In genomic region chr15:93029613-93030429, GRCh38 we compare ENCODE assay signal across 8 cellular contexts. TPM values are rescaled to one million over a fixed set of nuclear protein-coding genes. Genes with fewer than 3 reads are reported as not detected.
DNase-seq lines count a peak whose midpoint lies in the region; ATAC-seq and TF ChIP-seq lines count a peak whose summit lies in the region.

No MANE protein-coding gene starts in this region.

- peaks cover 30% of the 10 kb centered on the region for H3K4me1 Mint-ChIP-seq in activated CD4-positive, alpha-beta T cell treated with anti-CD3 and anti-CD28 coated beads, Interleukin-2, amount 10 ng/mL, durations not matched to agents 7 days and 5 days

- CTCF ChIA-PET in activated CD4-positive, alpha-beta T cell treated with anti-CD3 and anti-CD28 coated beads, Interleukin-2, amount 10 ng/mL, durations not matched to agents 7 days and 5 days (lab: Charles Lee): interaction anchor here (0.7 to 1.6 kb wide), 10 partner anchors 10 to 1090 kb away, joined by 3 to 11 read pairs (median 3); no protein-coding TSS in a partner anchor

- no peak overlapping the region for H3K4me3 ChIP-seq in breast epithelium
- H3K4me3 ChIP-seq in right lobe of liver: no peak overlapping the region
- no peak overlapping the region for H3K4me3 ChIP-seq in tibial artery

- no peak for DNase-seq in activated CD4-positive, alpha-beta T cell treated with anti-CD3 and anti-CD28 coated beads, Interleukin-2, amount 10 ng/mL, durations not matched to agents 7 days and 5 days
- no peak for DNase-seq in activated CD4-positive, alpha-beta T cell treated with anti-CD3 and anti-CD28 coated beads, Interleukin-2, amount 50 U/mL, for 1 hour
- DNase-seq in breast epithelium (ENCODE audit: low spot score in 2 of 2): peak; percentile 23 to 47
- peak in 2 of 3 donors; percentile 45 to 70 for DNase-seq in right lobe of liver
- peak in 1 of 2 donors; percentile 78 for DNase-seq in tibial artery
- DNase-seq in DMS153 (lab: John Stamatoyannopoulos, UW): no peak
- no peak for DNase-seq in mesenteric fat pad (ENCODE audit: low spot score)
- DNase-seq in NCI-H748 treated with DMSO at 0.1 percent for 48 hours (lab: John Stamatoyannopoulos, UW): no peak

- H3K27ac ChIP-seq in breast epithelium (peak overlapping the region; percentile 89 to 97), right lobe of liver (peak overlapping the region in 2 of 3 donors; percentile 83 to 86), tibial artery (peak overlapping the region; percentile 88 to 93)

- H3K27me3 Mint-ChIP-seq in activated CD4-positive, alpha-beta T cell treated with anti-CD3 and anti-CD28 coated beads, Interleukin-2, amount 10 ng/mL, durations not matched to agents 7 days and 5 days: no peaks in the 10 kb centered on the region

- TF ChIP-seq CTCF in breast epithelium (IDR thresholded peaks at IDR 0.05) (no peak), right lobe of liver (IDR thresholded peaks at IDR 0.05) (no peak), tibial artery (IDR thresholded peaks at IDR 0.05) (no peak)

- H3K9me3 ChIP-seq in breast epithelium (no peaks in the 10 kb centered on the region), right lobe of liver (no peaks in the 10 kb centered on the region), tibial artery (no peaks in the 10 kb centered on the region)

- H3K4me1 ChIP-seq in breast epithelium: peaks cover 8 to 10% of the 10 kb centered on the region in 2 donors
- H3K4me1 ChIP-seq in right lobe of liver: peaks cover 0 to 46% (median 19%) of the 10 kb centered on the region in 4 donors
- H3K4me1 ChIP-seq in tibial artery: peaks cover 5 to 57% (median 49%) of the 10 kb centered on the region in 4 donors

- intact Hi-C loops in breast epithelium (cut with DNase I; ENCODE audit: low total_unique reads) (loop anchor here (2.0 to 10.0 kb wide), 2 partner anchors 41 to 1095 kb away; no protein-coding TSS in a partner anchor), right lobe of liver (cut with DNase I) (loop anchor here in 1 of 2 donors (10.0 kb wide), 1 partner anchor 1095 kb away; no protein-coding TSS in a partner anchor), tibial artery (cut with DNase I; ENCODE audit: low total_unique reads) (loop anchor here (5.0 to 10.0 kb wide), 4 partner anchors 45 to 1295 kb away; no protein-coding TSS in a partner anchor)

- H3K36me3 Mint-ChIP-seq in activated CD4-positive, alpha-beta T cell treated with anti-CD3 and anti-CD28 coated beads, Interleukin-2, amount 10 ng/mL, durations not matched to agents 7 days and 5 days (ENCODE audit: low read depth): peaks cover 15% of the 10 kb centered on the region

- WGBS in right lobe of liver (ENCODE audit: insufficient coverage, low coverage, low lambda C conversion rate, missing lambda C conversion rate): 44% methylated on average over 10 of the region's 20 CpGs

- no peaks in the 10 kb centered on the region for H3K9me3 Mint-ChIP-seq in activated CD4-positive, alpha-beta T cell treated with anti-CD3 and anti-CD28 coated beads, Interleukin-2, amount 10 ng/mL, durations not matched to agents 7 days and 5 days

- peak overlapping the region; percentile 71 for H3K27ac Mint-ChIP-seq in activated CD4-positive, alpha-beta T cell treated with anti-CD3 and anti-CD28 coated beads, Interleukin-2, amount 10 ng/mL, durations not matched to agents 7 days and 5 days

- peaks cover 6% of the 10 kb centered on the region for H3K36me3 ChIP-seq in breast epithelium
- peaks cover 0 to 17% (median 3%) of the 10 kb centered on the region in 4 donors for H3K36me3 ChIP-seq in right lobe of liver
- H3K36me3 ChIP-seq in tibial artery: peaks cover 17 to 18% (median 18%) of the 10 kb centered on the region in 3 donors

- H3K27me3 ChIP-seq in breast epithelium: no peaks in the 10 kb centered on the region
- H3K27me3 ChIP-seq in right lobe of liver: no peaks in the 10 kb centered on the region
- no peaks in the 10 kb centered on the region for H3K27me3 ChIP-seq in tibial artery

- POLR2A ChIA-PET in activated CD4-positive, alpha-beta T cell treated with anti-CD3 and anti-CD28 coated beads, Interleukin-2, amount 10 ng/mL, durations not matched to agents 7 days and 5 days (lab: Charles Lee): no interaction called here

- ATAC-seq in right lobe of liver: peak; percentile 19 to 46 (median 40)

- TF ChIP-seq POLR2A in breast epithelium (IDR thresholded peaks at IDR 0.05) (no peak), right lobe of liver (IDR thresholded peaks at IDR 0.05) (no peak)

- H3K4me3 Mint-ChIP-seq in activated CD4-positive, alpha-beta T cell treated with anti-CD3 and anti-CD28 coated beads, Interleukin-2, amount 10 ng/mL, durations not matched to agents 7 days and 5 days: no peak overlapping the region

RNA-seq across cellular contexts. Expression of gene RGMA, which starts 59.2 kb away (rescaled TPM):
- under 1 TPM; 0.15 to 0.25 TPM for total RNA-seq in activated CD4-positive, alpha-beta T cell treated with anti-CD3 and anti-CD28 coated beads, Interleukin-2, amount 10 ng/mL, durations not matched to agents 7 days and 5 days
- 10 to 100 TPM in 2 of 3 donors, 1 to 10 TPM in 1; 9.7 to 17.7 (median 14.4) TPM for total RNA-seq in breast epithelium
- total RNA-seq in right lobe of liver: under 1 TPM in 4 of 6 experiments, not detected in 2; 0.06 to 0.32 (median 0.25) TPM
- total RNA-seq in mesenteric fat pad: 16.5 TPM

Comparison
In these comparisons a context has a peak if more than half of its experiments do, and no peak if none do; other contexts are left out.
1. DNase-seq: peak in breast epithelium (2 of 2) and right lobe of liver (2 of 3); none in activated CD4-positive, alpha-beta T cell treated with anti-CD3 and anti-CD28 coated beads, Interleukin-2, amount 10 ng/mL, durations not matched to agents 7 days and 5 days (single experiment), activated CD4-positive, alpha-beta T cell treated with anti-CD3 and anti-CD28 coated beads, Interleukin-2, amount 50 U/mL, for 1 hour (single experiment), DMS153 (single experiment), mesenteric fat pad (single experiment) and NCI-H748 treated with DMSO at 0.1 percent for 48 hours (single experiment).
2. RNA of gene RGMA, which starts 59.2 kb away (total RNA-seq): 16.5 TPM in mesenteric fat pad (single experiment) and 9.7 to 17.7 TPM in breast epithelium; 0.15 to 0.25 TPM in activated CD4-positive, alpha-beta T cell treated with anti-CD3 and anti-CD28 coated beads, Interleukin-2, amount 10 ng/mL, durations not matched to agents 7 days and 5 days and 0.06 to 0.32 TPM in right lobe of liver; every median in the first group is over 4 times any median in the second.
3. Peak in every context shown above with its lines, with median percentiles within 50 percentile points of each other: H3K27ac ChIP-seq.